34 cellular contexts compared by ENCODE assay signal in the genomic region with DNA sequence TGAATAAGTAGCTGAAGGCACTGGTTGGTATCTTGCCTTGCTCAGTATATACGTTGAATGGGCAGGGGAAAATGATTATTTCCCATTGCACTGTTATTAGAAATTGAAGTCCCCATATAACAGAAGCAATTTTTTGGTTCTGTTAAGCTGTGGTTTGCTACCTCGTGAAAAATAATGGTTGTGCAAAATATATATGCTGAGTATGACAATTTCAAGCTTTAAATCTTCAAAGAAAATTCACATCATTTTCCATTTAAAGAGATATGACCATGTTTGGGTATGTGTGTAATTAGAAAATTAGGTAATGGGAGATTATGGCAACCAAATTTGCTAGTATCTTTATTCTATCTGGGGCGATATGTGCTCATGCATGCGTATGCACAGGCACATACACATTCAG.
DNase-seq lines count a peak whose midpoint lies in the region; ATAC-seq, FAIRE-seq and TF ChIP-seq lines count a peak whose summit lies in the region.
"Had no signal": no experiment of that assay in that cellular context is flagged by ENCODE, and none has a peak within 500 bp of the region (broad histone marks: within the 10 kb centered on the region; RNA-seq: fewer than 3 reads in every experiment).

No MANE protein-coding gene starts in this region.

- DNase-seq in HepG2 (ENCODE audit: low spot score) (no peak), right lobe of liver (no peak), A549 (ENCODE audit: low read depth in 1 of 2, low spot score in 1 of 2) (no peak), IMR-90 (no peak), K562 (ENCODE audit: extremely low read depth in 1 of 4, low spot score in 3 of 4) (no peak), GOT3 (lab: John Stamatoyannopoulos, UW) (no peak)
- DNase-seq: 8988T; ACHN; AML-193; BE2C; C1 segment of cervical spinal cord; Caco-2; Calu3; CD4-positive, alpha-beta memory T cell; CD4-positive, alpha-beta T cell; CD4-positive, CD25-positive, alpha-beta regulatory T cell; CD8-positive, alpha-beta memory T cell; CD8-positive, alpha-beta T cell; COR-L47; DMS 273 treated with DMSO at 0.1 percent for 48 hours; DMS153; DMS53; DMS79; DMS79 treated with DMSO at 0.1 percent for 48 hours; DND-41; EL had no signal

- H3K27me3 ChIP-seq in HepG2 (ENCODE audit: control insufficient read depth in 1 of 2, insufficient read depth in 2 of 2, low read length in 2 of 2) (no peaks in the 10 kb centered on the region), right lobe of liver (no peaks in the 10 kb centered on the region), IMR-90 (ENCODE audit: control insufficient read depth, insufficient read depth, low read length) (no peaks in the 10 kb centered on the region), K562 (ENCODE audit: control insufficient read depth in 2 of 2, insufficient read depth in 2 of 2, low read length in 2 of 2) (no peaks in the 10 kb centered on the region)
- H3K27me3 ChIP-seq: BE2C; BLaER1; BLaER1 treated with 17β-estradiol and CSF1 and Interleukin-3, amounts not matched to agents 10 nM and 100 nM had no signal

- H3K4me1 ChIP-seq in HepG2 (ENCODE audit: insufficient read depth, low read length): no peaks in the 10 kb centered on the region
- H3K4me1 ChIP-seq in right lobe of liver: no peaks in the 10 kb centered on the region
- no peaks in the 10 kb centered on the region for H3K4me1 ChIP-seq in A549
- H3K4me1 ChIP-seq in IMR-90 (ENCODE audit: control insufficient read depth, insufficient read depth, low read length): no peaks in the 10 kb centered on the region
- H3K4me1 ChIP-seq in K562 (replicated peaks in 1 of 2; ENCODE audit: control insufficient read depth in 2 of 2, insufficient read depth in 2 of 2, low read length in 2 of 2): no peaks in the 10 kb centered on the region
- H3K4me1 ChIP-seq: BE2C; BLaER1; BLaER1 treated with 17β-estradiol and CSF1 and Interleukin-3, amounts not matched to agents 10 nM and 100 nM; Caco-2 had no signal

- no peaks in the 10 kb centered on the region for H3K79me1 ChIP-seq in IMR-90 (ENCODE audit: low read depth in 1 of 2, low read length in 2 of 2)

- H3K27ac ChIP-seq in HepG2 (ENCODE audit: extremely low read length, insufficient read depth, low read length): no peak overlapping the region
- H3K27ac ChIP-seq in right lobe of liver: no peak overlapping the region
- H3K27ac ChIP-seq in A549: no peak overlapping the region
- H3K27ac ChIP-seq in IMR-90 (ENCODE audit: insufficient read depth, low read length): no peak overlapping the region
- no peak overlapping the region for H3K27ac ChIP-seq in K562 (ENCODE audit: extremely low read depth, low read depth, low read length)
- H3K27ac ChIP-seq: 22Rv1; BLaER1; BLaER1 treated with 17β-estradiol and CSF1 and Interleukin-3, amounts not matched to agents 10 nM and 100 nM; C4-2B had no signal

- H3K18ac ChIP-seq in IMR-90 (ENCODE audit: low read depth, low read length): no peak overlapping the region

- H4K20me1 ChIP-seq in HepG2 (ENCODE audit: insufficient read depth, low read length): no peaks in the 10 kb centered on the region
- H4K20me1 ChIP-seq in IMR-90 (ENCODE audit: insufficient read depth, low read length): no peaks in the 10 kb centered on the region
- no peaks in the 10 kb centered on the region for H4K20me1 ChIP-seq in K562 (replicated peaks; ENCODE audit: control insufficient read depth, insufficient read depth, low read length)
- H4K20me1 ChIP-seq: BLaER1; BLaER1 treated with 17β-estradiol and CSF1 and Interleukin-3, amounts not matched to agents 10 nM and 100 nM had no signal

- no peak overlapping the region for H3K14ac ChIP-seq in IMR-90 (replicated peaks; ENCODE audit: low read depth, low read length)

- H4K5ac ChIP-seq in IMR-90 (ENCODE audit: low read depth, low read length): no peak overlapping the region

- H2AK9ac ChIP-seq in IMR-90 (replicated peaks; ENCODE audit: low read depth, low read length, poor library complexity): no peak overlapping the region

- BruUV-seq in HepG2 (replicated peaks; lab: Mats Ljungman, UMichigan) (no TSS peak), IMR-90 (replicated peaks; lab: Mats Ljungman, UMichigan) (no TSS peak), K562 (replicated peaks; lab: Mats Ljungman, UMichigan) (no TSS peak)

- intact Hi-C loops in HepG2 (cut with micrococcal nuclease; ENCODE audit: unreplicated experiment) (loop anchor here (5.0 kb wide), 2 partner anchors 257 to 387 kb away; no protein-coding TSS in a partner anchor), right lobe of liver (cut with DNase I) (no loop called here), IMR-90 (cut with micrococcal nuclease) (no loop called here), K562 (cut with micrococcal nuclease) (no loop called here)

- no peak for TF ChIP-seq CTCF in HepG2 (CRISPR knock-in tag; IDR thresholded peaks at IDR 0.05)
- no peak for TF ChIP-seq CTCF in right lobe of liver (IDR thresholded peaks at IDR 0.05)
- no peak for TF ChIP-seq CTCF in A549 (IDR thresholded peaks at IDR 0.05)
- no peak for TF ChIP-seq CTCF in IMR-90 (conservative IDR thresholded peaks at IDR 0.05; ENCODE audit: low read depth, low read length)
- no peak for TF ChIP-seq CTCF in K562 (IDR thresholded peaks at IDR 0.05 in 2 of 3, conservative IDR thresholded peaks at IDR 0.05 in 1 of 3; ENCODE audit: insufficient read depth in 2 of 3, low read depth in 1 of 3, low read length in 3 of 3)

- 4% methylated on average over 4 of the region's 4 CpGs for WGBS in HepG2 (ENCODE audit: low lambda C conversion rate)
- 47% methylated on average over 4 of the region's 4 CpGs for WGBS in right lobe of liver (ENCODE audit: insufficient coverage, low coverage, low lambda C conversion rate, missing lambda C conversion rate)
- 29% methylated on average over 4 of the region's 4 CpGs for WGBS in A549 (ENCODE audit: missing lambda C conversion rate)
- WGBS in IMR-90 (ENCODE audit: extremely low coverage in 2 of 2, insufficient read length in 1 of 2), 2 experiments: no CpG with 5 or more reads among the region's 4 CpGs
- 0% methylated on average over 3 of the region's 4 CpGs for WGBS in K562 (ENCODE audit: insufficient coverage, low coverage, missing lambda C conversion rate)

- H4K8ac ChIP-seq in IMR-90 (ENCODE audit: low read depth in 2 of 2, low read length in 2 of 2): no peak overlapping the region

- in situ Hi-C loops in HepG2 (cut with HindIII; ENCODE audit: extremely low pct_ligation_motif_present, low pct_unique_long_range_greater_than_20kb): no loop called here
- in situ Hi-C loops in IMR-90 (cut with MboI; ENCODE audit: low sequenced_read_pairs): no loop called here
- in situ Hi-C loops in K562 (cut with MboI): no loop called here

- no peak overlapping the region for H2BK5ac ChIP-seq in IMR-90 (ENCODE audit: low read depth, low read length, poor library complexity, severe bottlenecking)

- no peak overlapping the region for H3K4ac ChIP-seq in IMR-90 (ENCODE audit: low read depth, low read length)

- H3K4me3 ChIP-seq in HepG2 (replicated peaks in 1 of 3; ENCODE audit: insufficient read depth in 1 of 3, low read depth in 2 of 3, low read length in 3 of 3): no peak overlapping the region
- no peak overlapping the region for H3K4me3 ChIP-seq in right lobe of liver
- no peak overlapping the region for H3K4me3 ChIP-seq in A549
- H3K4me3 ChIP-seq in IMR-90 (ENCODE audit: insufficient read depth, low read depth, low read length): no peak overlapping the region
- H3K4me3 ChIP-seq in K562: no peak overlapping the region
- H3K4me3 ChIP-seq: BLaER1; BLaER1 treated with 17β-estradiol and CSF1 and Interleukin-3, amounts not matched to agents 10 nM and 100 nM had no signal

- H2AK5ac ChIP-seq in IMR-90 (ENCODE audit: low read depth, low read length): no peak overlapping the region

- no peak overlapping the region for H3K56ac ChIP-seq in IMR-90 (ENCODE audit: extremely low read depth, insufficient read depth, low read length)

- TF ChIP-seq EP300 in HepG2 (IDR thresholded peaks at IDR 0.05; ENCODE audit: low read depth in 2 of 2, low read length in 2 of 2) (no peak), HepG2 (CRISPR knock-in tag; IDR thresholded peaks at IDR 0.05; ENCODE audit: borderline replicate concordance) (no peak), A549 (IDR thresholded peaks at IDR 0.05) (no peak), K562 (IDR thresholded peaks at IDR 0.05; ENCODE audit: low read length) (no peak)

- CTCF ChIA-PET in HepG2 (lab: Yijun Ruan, JAX; ENCODE audit: low intra/inter-chr PET ratio, low total read pairs) (no interaction called here), A549 (lab: Yijun Ruan, JAX) (no interaction called here), IMR-90 (lab: Yijun Ruan, JAX) (no interaction called here), K562 (lab: Yijun Ruan, JAX; ENCODE audit: low intra/inter-chr PET ratio) (no interaction called here)

- H2BK120ac ChIP-seq in IMR-90 (ENCODE audit: low read depth, low read length): no peak overlapping the region

- H3K36me3 ChIP-seq in HepG2 (replicated peaks in 1 of 2; ENCODE audit: control insufficient read depth in 1 of 2, insufficient read depth in 2 of 2, low read length in 2 of 2) (no peaks in the 10 kb centered on the region), right lobe of liver (no peaks in the 10 kb centered on the region), IMR-90 (ENCODE audit: control insufficient read depth, insufficient read depth, low read length) (no peaks in the 10 kb centered on the region), K562 (ENCODE audit: control insufficient read depth, insufficient read depth, low read length) (no peaks in the 10 kb centered on the region)
- H3K36me3 ChIP-seq: BE2C; BLaER1; BLaER1 treated with 17β-estradiol and CSF1 and Interleukin-3, amounts not matched to agents 10 nM and 100 nM had no signal

- H2BK15ac ChIP-seq in IMR-90 (ENCODE audit: low read depth, low read length): no peak overlapping the region

- H3K9me3 ChIP-seq in HepG2 (ENCODE audit: low read length) (no peaks in the 10 kb centered on the region), right lobe of liver (no peaks in the 10 kb centered on the region), A549 (no peaks in the 10 kb centered on the region), IMR-90 (ENCODE audit: control insufficient read depth, insufficient read depth, low read length) (no peaks in the 10 kb centered on the region; the same call in 1 of the 2 replicates), K562 (replicated peaks; ENCODE audit: control insufficient read depth, insufficient read depth, low read depth, low read length) (no peaks in the 10 kb centered on the region)
- H3K9me3 ChIP-seq: BE2C, Caco-2 had no signal

- H2AFZ ChIP-seq in HepG2 (ENCODE audit: low read length): no peak overlapping the region
- H2AFZ ChIP-seq in IMR-90 (replicated peaks; ENCODE audit: low read length, poor library complexity): no peak overlapping the region
- no peak overlapping the region for H2AFZ ChIP-seq in K562 (ENCODE audit: low read depth, low read length)

- H3K9me1 ChIP-seq in IMR-90 (ENCODE audit: insufficient read depth, low read length) (no peaks in the 10 kb centered on the region), K562 (ENCODE audit: control insufficient read depth, insufficient read depth, low read length) (no peaks in the 10 kb centered on the region)

- no peak overlapping the region for H3K23ac ChIP-seq in IMR-90 (ENCODE audit: low read depth, low read length)

- dilution Hi-C loops in IMR-90 (cut with HindIII; ENCODE audit: low sequenced_read_pairs, unreplicated experiment): no loop called here

- POLR2A ChIA-PET in HepG2 (lab: Yijun Ruan, JAX) (no interaction called here), A549 (lab: Yijun Ruan, JAX) (no interaction called here), IMR-90 (lab: Charles Lee; ENCODE audit: unreplicated experiment) (no interaction called here), K562 (lab: Yijun Ruan, JAX) (no interaction called here)

- H3K4me2 ChIP-seq in HepG2 (ENCODE audit: low read depth, low read length) (no peak overlapping the region), A549 (no peak overlapping the region), IMR-90 (ENCODE audit: low read depth, low read length) (no peak overlapping the region), K562 (ENCODE audit: insufficient read depth, low read length) (no peak overlapping the region)
- H3K4me2 ChIP-seq: BLaER1; BLaER1 treated with 17β-estradiol and CSF1 and Interleukin-3, amounts not matched to agents 10 nM and 100 nM had no signal

- ATAC-seq in HepG2 (no peak), right lobe of liver (no peak), A549 (no peak), IMR-90 (ENCODE audit: low read depth) (no peak), K562 (no peak), GM18867 (IDR thresholded peaks at IDR 0.05; ENCODE audit: unreplicated experiment) (no peak), HG03135 (IDR thresholded peaks at IDR 0.05; ENCODE audit: unreplicated experiment) (no peak)
- ATAC-seq: CD8-positive, alpha-beta T cell had no signal

- H2BK20ac ChIP-seq in IMR-90 (ENCODE audit: low read depth, low read length): no peak overlapping the region

- H4K91ac ChIP-seq in IMR-90 (ENCODE audit: insufficient read depth, low read depth, low read length): no peak overlapping the region

- TF ChIP-seq RAD21 in HepG2 (CRISPR knock-in tag; IDR thresholded peaks at IDR 0.05): no peak
- no peak for TF ChIP-seq RAD21 in A549 (conservative IDR thresholded peaks at IDR 0.05 in 1 of 2, IDR thresholded peaks at IDR 0.05 in 1 of 2)
- TF ChIP-seq RAD21 in IMR-90 (IDR thresholded peaks at IDR 0.05; ENCODE audit: low read length): no peak
- TF ChIP-seq RAD21 in K562 (CRISPR knock-in tag; conservative IDR thresholded peaks at IDR 0.05 in 1 of 2, IDR thresholded peaks at IDR 0.05 in 1 of 2): no peak

- FAIRE-seq in HepG2 (lab: Jason Lieb, UNC) (no peak), A549 (lab: Jason Lieb, UNC) (no peak), K562 (lab: Jason Lieb, UNC) (no peak)
- FAIRE-seq: A204.1, D721Med had no signal

- TF ChIP-seq POLR2A in HepG2 (IDR thresholded peaks at IDR 0.05; ENCODE audit: insufficient read depth in 1 of 2, low read depth in 2 of 2, low read length in 2 of 2) (no peak), right lobe of liver (IDR thresholded peaks at IDR 0.05) (no peak), A549 (IDR thresholded peaks at IDR 0.05; ENCODE audit: low read length) (no peak), IMR-90 (IDR thresholded peaks at IDR 0.05; ENCODE audit: low read depth, low read length) (no peak), K562 (conservative IDR thresholded peaks at IDR 0.05) (no peak)

- H3K9ac ChIP-seq in HepG2 (ENCODE audit: insufficient read depth, low read depth, low read length) (no peak overlapping the region), IMR-90 (ENCODE audit: low read depth, low read length) (no peak overlapping the region), K562 (ENCODE audit: insufficient read depth in 1 of 2, low read depth in 2 of 2, low read length in 2 of 2) (no peak overlapping the region)
- H3K9ac ChIP-seq: BLaER1; BLaER1 treated with 17β-estradiol and CSF1 and Interleukin-3, amounts not matched to agents 10 nM and 100 nM had no signal

- H3K79me2 ChIP-seq in HepG2 (ENCODE audit: insufficient read depth, low read length) (no peaks in the 10 kb centered on the region), K562 (ENCODE audit: control insufficient read depth, insufficient read depth, low read length) (no peaks in the 10 kb centered on the region)
